Comparison of ENCODE assay signal across 6 cellular contexts in genomic region chr17:81223758-81224122, GRCh38. TPM values are rescaled to one million over a fixed set of nuclear protein-coding genes. Genes with fewer than 3 reads are reported as not detected.
DNase-seq lines count a peak whose midpoint lies in the region; ATAC-seq and TF ChIP-seq lines count a peak whose summit lies in the region.

No MANE protein-coding gene starts in this region.

- H3K9me3 ChIP-seq in SK-N-SH, result no peaks in the 10 kb centered on the region
- no peaks in the 10 kb centered on the region for H3K9me3 ChIP-seq in mammary epithelial cell (replicated peaks; ENCODE audit: insufficient read depth, low read length)
- no peaks in the 10 kb centered on the region for H3K9me3 ChIP-seq in skeletal muscle satellite cell (replicated peaks; ENCODE audit: low read length)

- intact Hi-C loops in mammary epithelial cell (cut with micrococcal nuclease), result loop anchor here (1.0 to 10.0 kb wide), 2 partner anchors 16 to 199 kb away; partner anchors contain the start of genes NDUFAF8 and TEPSIN

- no peaks in the 10 kb centered on the region for H3K9me2 ChIP-seq in SK-N-SH

- H3K27ac ChIP-seq in SK-N-SH (ENCODE audit: low read depth in 2 of 2, low read length in 1 of 2) (no peak overlapping the region), mammary epithelial cell (ENCODE audit: insufficient read depth, low read depth, low read length) (no peak overlapping the region)

- dilution Hi-C loops in mammary epithelial cell (cut with HindIII; ENCODE audit: low sequenced_read_pairs), result loop anchor here (10.0 kb wide), 1 partner anchor 61 kb away; no protein-coding TSS in a partner anchor

- TF ChIP-seq RAD21 in SK-N-SH (IDR thresholded peaks at IDR 0.05; ENCODE audit: low read length), result no peak

- H3K27me3 ChIP-seq in SK-N-SH (ENCODE audit: insufficient read depth) (no peaks in the 10 kb centered on the region), mammary epithelial cell (ENCODE audit: insufficient read depth, low read length) (no peaks in the 10 kb centered on the region), skeletal muscle satellite cell (ENCODE audit: control insufficient read depth, insufficient read depth, low read length) (no peaks in the 10 kb centered on the region)

- H3K36me3 ChIP-seq in SK-N-SH (replicated peaks in 1 of 2; ENCODE audit: control insufficient read depth in 1 of 2, insufficient read depth in 2 of 2, low read length in 1 of 2) (peaks cover 0 to 4% of the 10 kb centered on the region in 2 experiments), mammary epithelial cell (ENCODE audit: insufficient read depth, low read length) (no peaks in the 10 kb centered on the region), skeletal muscle satellite cell (ENCODE audit: insufficient read depth, low read length) (peaks cover 4% of the 10 kb centered on the region)

- in situ Hi-C loops in mammary epithelial cell (cut with MboI; ENCODE audit: low sequenced_read_pairs in 2 of 2), result no loop called here

- peaks cover 17% of the 10 kb centered on the region for H3K79me2 ChIP-seq in SK-N-SH (ENCODE audit: insufficient read depth)
- H3K79me2 ChIP-seq in mammary epithelial cell (ENCODE audit: insufficient read depth, low read length), result peaks cover 15% of the 10 kb centered on the region

- peaks cover 19% of the 10 kb centered on the region for H3F3A ChIP-seq in SK-N-SH (replicated peaks; ENCODE audit: insufficient read depth)

- POLR2A ChIA-PET in SK-N-SH (lab: Yijun Ruan, JAX), result no interaction called here

- ATAC-seq in SK-N-SH treated with all-trans-retinoic acid at 6 μM for 48 hours (no peak), GM21367 (IDR thresholded peaks at IDR 0.05; ENCODE audit: unreplicated experiment) (no peak), GM18502 (IDR thresholded peaks at IDR 0.05; ENCODE audit: poor library complexity, unreplicated experiment) (no peak)

- CTCF ChIA-PET in SK-N-SH (lab: Yijun Ruan, JAX), result interaction anchor here (0.8 to 3.8 kb wide), 2 partner anchors 15 to 82 kb away, joined by 3 to 15 read pairs; partner anchors contain the start of genes NDUFAF8 and TEPSIN
- CTCF ChIA-PET in mammary epithelial cell (lab: Charles Lee; ENCODE audit: low non-redundant PET), result no interaction called here

- H3K9ac ChIP-seq in SK-N-SH (no peak overlapping the region), mammary epithelial cell (ENCODE audit: insufficient read depth, low read length) (no peak overlapping the region), skeletal muscle satellite cell (ENCODE audit: low read depth, low read length) (peak overlapping the region; percentile 31)

- no peak for TF ChIP-seq EP300 in SK-N-SH (IDR thresholded peaks at IDR 0.05; ENCODE audit: borderline replicate concordance in 1 of 2, low read depth in 1 of 2, low read length in 1 of 2)

- H4K20me1 ChIP-seq in SK-N-SH (ENCODE audit: insufficient read depth) (no peaks in the 10 kb centered on the region), mammary epithelial cell (ENCODE audit: insufficient read depth, low read length) (no peaks in the 10 kb centered on the region)

- BruUV-seq in mammary epithelial cell (replicated peaks; lab: Mats Ljungman, UMichigan), result no TSS peak

- H2AFZ ChIP-seq in SK-N-SH (ENCODE audit: low read depth), result peak overlapping the region; percentile 90; the same call in 1 of the 2 replicates
- peak overlapping the region; percentile 96 for H2AFZ ChIP-seq in mammary epithelial cell (ENCODE audit: low read depth, low read length)

- H3K4me2 ChIP-seq in SK-N-SH (peak overlapping the region; percentile 66), mammary epithelial cell (ENCODE audit: insufficient read depth, low read depth, low read length) (peak overlapping the region; percentile 95), skeletal muscle satellite cell (ENCODE audit: low read length) (peak overlapping the region; percentile 82)

- DNase-seq in SK-N-SH (no peak), mammary epithelial cell (no peak)

- TF ChIP-seq CTCF in SK-N-SH (IDR thresholded peaks at IDR 0.05), result no peak
- TF ChIP-seq CTCF in mammary epithelial cell (conservative IDR thresholded peaks at IDR 0.05 in 1 of 2, IDR thresholded peaks at IDR 0.05 in 1 of 2; ENCODE audit: extremely low read depth in 1 of 2, insufficient read depth in 1 of 2, low read depth in 1 of 2, low read length in 2 of 2), result no peak

- H3K4me1 ChIP-seq in SK-N-SH (ENCODE audit: control insufficient read depth in 1 of 2, insufficient read depth in 2 of 2, low read depth in 1 of 2, low read length in 1 of 2) (peaks cover 7 to 16% of the 10 kb centered on the region in 2 experiments; a peak in 3 of 4 replicates), mammary epithelial cell (ENCODE audit: insufficient read depth, low read length) (peaks cover 20% of the 10 kb centered on the region), skeletal muscle satellite cell (ENCODE audit: control insufficient read depth, insufficient read depth, low read length) (peaks cover 15% of the 10 kb centered on the region)

- 95% methylated on average over 11 of the region's 11 CpGs for WGBS in SK-N-SH (ENCODE audit: low lambda C conversion rate)
- WGBS in mammary epithelial cell (ENCODE audit: low coverage, missing lambda C conversion rate), result 34% methylated on average over 11 of the region's 11 CpGs

- H3K4me3 ChIP-seq in SK-N-SH (ENCODE audit: low read depth in 2 of 2, low read length in 1 of 2), result no peak overlapping the region; a peak in 1 of 4 replicates
- peak overlapping the region in 2 of 3 experiments; percentile 38 to 49 for H3K4me3 ChIP-seq in mammary epithelial cell (replicated peaks in 1 of 3; ENCODE audit: insufficient read depth in 1 of 3, low read depth in 2 of 3, low read length in 3 of 3)
- H3K4me3 ChIP-seq in skeletal muscle satellite cell (ENCODE audit: low read length), result peak overlapping the region; percentile 65

TF ChIP-seq in SK-N-SH, 30 proteins besides CTCF, POLR2A, EP300 and RAD21 (continues in another document):
- no peak for TF ChIP-seq MXI1 (IDR thresholded peaks at IDR 0.05; ENCODE audit: low read depth, low read length)
- TF ChIP-seq FOSL2 (IDR thresholded peaks at IDR 0.05; ENCODE audit: borderline replicate concordance, low read depth), result no peak
- no peak for TF ChIP-seq RXRA (IDR thresholded peaks at IDR 0.05; ENCODE audit: borderline replicate concordance, low read depth)
- TF ChIP-seq NRF1 (IDR thresholded peaks at IDR 0.05; ENCODE audit: low read depth, low read length), result no peak
- no peak for TF ChIP-seq SMC3 (IDR thresholded peaks at IDR 0.05; ENCODE audit: low read depth, low read length)
- no peak for TF ChIP-seq ELF1 (IDR thresholded peaks at IDR 0.05)
- TF ChIP-seq RCOR1 (IDR thresholded peaks at IDR 0.05; ENCODE audit: low read length), result no peak
- TF ChIP-seq POLR2AphosphoS5 (IDR thresholded peaks at IDR 0.05; ENCODE audit: low read depth, low read length), result no peak
- no peak for TF ChIP-seq SIN3A (IDR thresholded peaks at IDR 0.05; ENCODE audit: borderline replicate concordance, low read depth, low read length)

TF ChIP-seq in SK-N-SH treated with all-trans-retinoic acid at 6 μM for 48 hours, 23 proteins besides CTCF, POLR2A, EP300 and RAD21 (continues in another document):
- TF ChIP-seq BACH2 (CRISPR knock-in tag; IDR thresholded peaks at IDR 0.05; ENCODE audit: borderline replicate concordance) (no peak), ZC3H10 (CRISPR knock-in tag; IDR thresholded peaks at IDR 0.05) (no peak), TOX (CRISPR knock-in tag; IDR thresholded peaks at IDR 0.05; ENCODE audit: borderline replicate concordance) (no peak)

RNA-seq across cellular contexts. Expression of gene CEP131, which starts 1.0 kb away (rescaled TPM):
- polyA plus RNA-seq in SK-N-SH (2012; rRNA removed) (26.5 and 34.8 TPM in 2 replicates), mammary epithelial cell (6.1 TPM)
- polyA plus RNA-seq in SK-N-SH (2012; cell fraction: cytosol; rRNA removed), result 12.9 and 16.3 TPM in 2 replicates
- polyA plus RNA-seq in SK-N-SH (2012; cell fraction: nucleus; rRNA removed), result 196 and 378 TPM in 2 replicates
- 10 to 100 TPM in 1 of 2 donors, 1 to 10 TPM in 1; 8.7 to 13.1 TPM for total RNA-seq in mammary epithelial cell
- polyA minus RNA-seq in mammary epithelial cell, result 1.5 TPM
- total RNA-seq in skeletal muscle satellite cell (2012; rRNA removed), result 8.5 and 9.4 TPM in 2 replicates

RNA-seq across cellular contexts. Expression of gene TEPSIN, which starts 15.1 kb away (rescaled TPM):
- 35.3 and 36.1 TPM in 2 replicates for polyA plus RNA-seq in SK-N-SH (2012; rRNA removed)
- polyA plus RNA-seq in SK-N-SH (2012; cell fraction: cytosol; rRNA removed), result 4.6 and 9.6 TPM in 2 replicates
- polyA plus RNA-seq in SK-N-SH (2012; cell fraction: nucleus; rRNA removed), result 379 and 617 TPM in 2 replicates
- 10 to 100 TPM; 15.7 to 25.7 TPM for total RNA-seq in mammary epithelial cell
- 10.3 TPM for polyA plus RNA-seq in mammary epithelial cell
- polyA minus RNA-seq in mammary epithelial cell, result 3.9 TPM
- 11.7 and 17.5 TPM in 2 replicates for total RNA-seq in skeletal muscle satellite cell (2012; rRNA removed)

RNA-seq across cellular contexts. Expression of gene NDUFAF8, which starts 15.4 kb away (rescaled TPM):
- polyA plus RNA-seq in SK-N-SH (2012; rRNA removed), result 194 and 229 TPM in 2 replicates
- 230 and 349 TPM in 2 replicates for polyA plus RNA-seq in SK-N-SH (2012; cell fraction: cytosol; rRNA removed)
- 139 and 227 TPM in 2 replicates for polyA plus RNA-seq in SK-N-SH (2012; cell fraction: nucleus; rRNA removed)
- 10 to 100 TPM; 14.7 to 98.1 TPM for total RNA-seq in mammary epithelial cell
- 112 TPM for polyA plus RNA-seq in mammary epithelial cell
- polyA minus RNA-seq in mammary epithelial cell, result 69.0 TPM
- total RNA-seq in skeletal muscle satellite cell (2012; rRNA removed), result 28.4 and 34.3 TPM in 2 replicates

RNA-seq across cellular contexts. Expression of gene AATK, which starts 57.7 kb away (rescaled TPM):
- polyA plus RNA-seq in SK-N-SH (2012; rRNA removed) (0.19 and 0.51 TPM in 2 replicates), mammary epithelial cell (0.29 TPM)
- 0.28 and 0.43 TPM in 2 replicates for polyA plus RNA-seq in SK-N-SH (2012; cell fraction: cytosol; rRNA removed)
- polyA plus RNA-seq in SK-N-SH (2012; cell fraction: nucleus; rRNA removed), result 1.0 and 1.5 TPM in 2 replicates
- total RNA-seq in mammary epithelial cell, result 1 to 10 TPM in 1 of 2 donors, under 1 TPM in 1; 0.73 to 2.0 TPM
- polyA minus RNA-seq in mammary epithelial cell, result not detected
- 0.22 and 0.25 TPM in 2 replicates for total RNA-seq in skeletal muscle satellite cell (2012; rRNA removed)

RNA-seq across cellular contexts. Expression of gene PVALEF, which starts 58.4 kb away (rescaled TPM):
- not detected in 2 replicates for polyA plus RNA-seq in SK-N-SH (2012; rRNA removed)
- not detected in 2 replicates for polyA plus RNA-seq in SK-N-SH (2012; cell fraction: cytosol; rRNA removed)
- not detected in 2 replicates for polyA plus RNA-seq in SK-N-SH (2012; cell fraction: nucleus; rRNA removed)
- not detected for total RNA-seq in mammary epithelial cell
- not detected for polyA plus RNA-seq in mammary epithelial cell
- not detected for polyA minus RNA-seq in mammary epithelial cell
- total RNA-seq in skeletal muscle satellite cell (2012; rRNA removed), result not detected in 2 replicates

Comparison
In these comparisons a context has a peak if more than half of its experiments do, and no peak if none do; other contexts are left out.
1. H3K4me3 ChIP-seq: peak in mammary epithelial cell (2 of 3) and skeletal muscle satellite cell (single experiment); none in SK-N-SH (0 of 2).
2. Peak in every context shown above with its lines, with median percentiles within 50 percentile points of each other: H3K4me2 ChIP-seq.